Comparison of ENCODE assay signal across 19 cellular contexts in the genomic region with DNA sequence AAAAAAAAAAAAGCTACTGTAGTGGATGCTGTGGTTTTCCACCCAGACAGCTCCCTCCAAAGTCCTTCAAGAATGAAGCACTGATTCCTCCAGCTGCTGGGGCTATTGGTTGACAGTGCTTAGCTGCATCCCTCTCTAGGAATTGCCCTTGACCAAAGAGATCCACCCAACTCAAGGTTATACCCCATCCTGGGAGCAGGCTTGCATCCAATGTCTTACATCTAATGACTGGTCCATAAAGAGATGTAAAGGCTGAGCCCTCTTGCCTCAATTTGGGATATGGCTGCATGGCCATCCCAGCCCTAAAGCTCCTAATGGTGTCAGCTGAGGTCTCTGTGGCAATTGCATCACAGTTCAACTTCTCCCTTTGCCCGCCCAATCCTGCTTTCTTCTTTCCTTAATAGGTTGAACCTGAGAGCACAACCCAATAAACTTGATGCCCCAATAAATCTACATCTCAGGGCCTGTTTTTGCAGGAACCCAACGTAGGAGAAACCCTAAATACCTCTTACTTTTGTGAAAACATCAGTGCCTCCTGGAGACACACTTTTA. TPM values are rescaled to one million over a fixed set of nuclear protein-coding genes. Genes with fewer than 3 reads are reported as not detected.
"Had no signal": no experiment of that assay in that cellular context is flagged by ENCODE, and none has a peak within 500 bp of the region (broad histone marks: within the 10 kb centered on the region; RNA-seq: fewer than 3 reads in every experiment).

No MANE protein-coding gene starts in this region.

- H3K4me3 Mint-ChIP-seq: activated T-cell treated with anti-CD3 and anti-CD28 coated beads, Interleukin-2, amount 50 U/mL, for 72 hours; immature natural killer cell; natural killer cell; stimulated activated naive CD8-positive, alpha-beta T cell treated with anti-CD3 and anti-CD28 coated beads, Interleukin-15, Interleukin-2, amounts not matched to agents 100 ng/mL and 50 ng/mL, for 24 hours had no signal

- H3K27me3 ChIP-seq: ascending aorta had no signal

- H3K9me3 Mint-ChIP-seq: activated T-cell treated with anti-CD3 and anti-CD28 coated beads, Interleukin-2, amount 50 U/mL, for 72 hours; stimulated activated naive CD8-positive, alpha-beta T cell treated with anti-CD3 and anti-CD28 coated beads, Interleukin-15, Interleukin-2, amounts not matched to agents 100 ng/mL and 50 ng/mL, for 24 hours had no signal

- ATAC-seq: activated T-cell treated with anti-CD3 and anti-CD28 coated beads, Interleukin-2, amount 50 U/mL, for 72 hours; natural killer cell; SK-N-SH treated with all-trans-retinoic acid at 6 μM for 48 hours had no signal

- H3K4me3 ChIP-seq: ascending aorta, breast epithelium, right atrium auricular region, thoracic aorta had no signal

- H3K27ac Mint-ChIP-seq: activated T-cell treated with anti-CD3 and anti-CD28 coated beads, Interleukin-2, amount 50 U/mL, for 72 hours; immature natural killer cell; natural killer cell; stimulated activated naive CD8-positive, alpha-beta T cell treated with anti-CD3 and anti-CD28 coated beads, Interleukin-15, Interleukin-2, amounts not matched to agents 100 ng/mL and 50 ng/mL, for 24 hours had no signal

- DNase-seq: activated CD4-positive, alpha-beta T cell treated with anti-CD3 and anti-CD28 coated beads for 1 hour; activated CD4-positive, alpha-beta T cell treated with anti-CD3 and anti-CD28 coated beads, Interleukin-2, amount 50 U/mL, for 4 hours; activated effector memory CD4-positive, alpha-beta T cell treated with anti-CD3 and anti-CD28 coated beads, Interleukin-2, amount 50 U/mL, for 16 hours; activated naive CD4-positive, alpha-beta T cell treated with anti-CD3 and anti-CD28 coated beads, Interleukin-2, amount 50 U/mL, for 16 hours; activated T-cell treated with anti-CD3 and anti-CD28 coated beads, Interleukin-2, amount 50 U/mL, for 72 hours; cerebellar nuclear complex; effector CD8-positive, alpha-beta T cell; esophagus squamous epithelium; immature natural killer cell; mesendoderm; natural killer cell; T-helper 1 cell had no signal

- H3K27ac ChIP-seq: ascending aorta, breast epithelium, right atrium auricular region, thoracic aorta had no signal

RNA-seq across cellular contexts. Expression of gene GPR37, which starts 4.4 kb away (rescaled TPM):
- total RNA-seq: activated CD8-positive, alpha-beta memory T cell treated with anti-CD3 and anti-CD28 coated beads for 36 hours; activated T-cell treated with anti-CD3 and anti-CD28 coated beads, Interleukin-2, amount 50 U/mL, for 72 hours; ascending aorta; natural killer cell had no signal
